26 cellular contexts compared by ENCODE assay signal in genomic region chr11:35787626-35788025, GRCh38.
A peak's percentile ranks its signal among the peaks of the same experiment; 100 is the strongest.
DNase-seq lines count a peak whose midpoint lies in the region; ATAC-seq, FAIRE-seq and TF ChIP-seq lines count a peak whose summit lies in the region.
"Had no signal": no experiment of that assay in that cellular context is flagged by ENCODE, and none has a peak within 500 bp of the region (broad histone marks: within the 10 kb centered on the region; RNA-seq: fewer than 3 reads in every experiment).

No MANE protein-coding gene starts in this region.

- H3K9ac ChIP-seq in astrocyte (ENCODE audit: low read length) = no peak overlapping the region

- H3K9me3 Mint-ChIP-seq in HFFc6 (no peaks in the 10 kb centered on the region), astrocyte (ENCODE audit: unreplicated experiment) (no peaks in the 10 kb centered on the region)
- H3K9me3 Mint-ChIP-seq in activated CD8-positive, alpha-beta memory T cell treated with anti-CD3 and anti-CD28 coated beads, Interleukin-2, amount 10 ng/mL, durations not matched to agents 7 days and 5 days (ENCODE audit: low read depth) = no peaks in the 10 kb centered on the region
- H3K9me3 Mint-ChIP-seq in T-helper 2 cell treated with Interferon-gamma antibody and Interleukin-4, amounts not matched to agents 5 μg/mL and 100 μg/mL, for 36 hours = no peaks in the 10 kb centered on the region
- H3K9me3 Mint-ChIP-seq: activated naive CD4-positive, alpha-beta T cell treated with anti-CD3 and anti-CD28 coated beads, Interleukin-2, amount 50 U/mL, for 72 hours; CD8-positive, alpha-beta memory T cell; natural killer cell had no signal

- H3K36me3 ChIP-seq in astrocyte (ENCODE audit: insufficient read depth, low read length) (no peaks in the 10 kb centered on the region), suprapubic skin (no peaks in the 10 kb centered on the region)
- H3K36me3 ChIP-seq: transverse colon had no signal

- H3K4me2 ChIP-seq in astrocyte (ENCODE audit: low read length) = no peak overlapping the region

- H3K79me2 ChIP-seq in astrocyte (ENCODE audit: insufficient read depth, low read length) = peaks cover 17% of the 10 kb centered on the region

- no peak for TF ChIP-seq EP300 in suprapubic skin (IDR thresholded peaks at IDR 0.05)

- TF ChIP-seq CTCF in HFFc6 (IDR thresholded peaks at IDR 0.05) (no peak), astrocyte (IDR thresholded peaks at IDR 0.05; ENCODE audit: insufficient read depth, low read depth, low read length) (no peak), suprapubic skin (IDR thresholded peaks at IDR 0.05) (no peak)

- H3K27me3 ChIP-seq in astrocyte (ENCODE audit: insufficient read depth, low read length) (no peaks in the 10 kb centered on the region), suprapubic skin (no peaks in the 10 kb centered on the region)
- H3K27me3 ChIP-seq: body of pancreas, transverse colon had no signal

- TF ChIP-seq POLR2A in suprapubic skin (IDR thresholded peaks at IDR 0.05) = no peak

- H3K36me3 Mint-ChIP-seq in HFFc6 (ENCODE audit: low read depth) (peaks cover 10% of the 10 kb centered on the region), astrocyte (ENCODE audit: low read depth, unreplicated experiment) (peaks cover 5% of the 10 kb centered on the region)
- peaks cover 1% of the 10 kb centered on the region for H3K36me3 Mint-ChIP-seq in activated CD8-positive, alpha-beta memory T cell treated with anti-CD3 and anti-CD28 coated beads, Interleukin-2, amount 10 ng/mL, durations not matched to agents 7 days and 5 days
- no peaks in the 10 kb centered on the region for H3K36me3 Mint-ChIP-seq in T-helper 2 cell treated with Interferon-gamma antibody and Interleukin-4, amounts not matched to agents 5 μg/mL and 100 μg/mL, for 36 hours (ENCODE audit: low read depth)
- H3K36me3 Mint-ChIP-seq: natural killer cell had no signal

- H2AFZ ChIP-seq in astrocyte (ENCODE audit: low read depth, low read length) = no peak overlapping the region

- H3K4me3 Mint-ChIP-seq in HFFc6 = peak overlapping the region; percentile 4; the same call in 1 of the 2 replicates
- no peak overlapping the region for H3K4me3 Mint-ChIP-seq in astrocyte (ENCODE audit: unreplicated experiment)
- no peak overlapping the region for H3K4me3 Mint-ChIP-seq in activated CD8-positive, alpha-beta memory T cell treated with anti-CD3 and anti-CD28 coated beads, Interleukin-2, amount 10 ng/mL, durations not matched to agents 7 days and 5 days
- H3K4me3 Mint-ChIP-seq in T-helper 2 cell treated with Interferon-gamma antibody and Interleukin-4, amounts not matched to agents 5 μg/mL and 100 μg/mL, for 36 hours = no peak overlapping the region
- H3K4me3 Mint-ChIP-seq: CD8-positive, alpha-beta memory T cell; natural killer cell had no signal

- DNase-seq in HFFc6 = peak; percentile 11
- no peak for DNase-seq in astrocyte (ENCODE audit: low read depth)
- peak; percentile 87 for DNase-seq in kidney tubule cell (ENCODE audit: low spot score)
- DNase-seq in pons (ENCODE audit: low spot score) = peak; percentile 78
- no peak for DNase-seq in activated CD8-positive, alpha-beta memory T cell treated with anti-CD3 and anti-CD28 coated beads, Interleukin-2, amount 10 ng/mL, durations not matched to agents 7 days and 5 days
- DNase-seq in suprapubic skin (ENCODE audit: low spot score in 2 of 2) = no peak
- no peak for DNase-seq in T-helper 2 cell treated with Interferon-gamma antibody and Interleukin-4, amounts not matched to agents 5 μg/mL and 100 μg/mL, for 36 hours (ENCODE audit: low spot score)
- DNase-seq: activated CD4-positive, alpha-beta T cell treated with anti-CD3 and anti-CD28 coated beads for 4 hours; body of pancreas; CD8-positive, alpha-beta memory T cell; hippocampal formation; Karpas-422; natural killer cell; NCI-H2029 treated with DMSO at 0.1 percent for 48 hours; NCI-H510A treated with DMSO at 0.1 percent for 48 hours; stimulated activated CD4-positive, alpha-beta T cell treated with anti-CD3 and anti-CD28 coated beads, Interleukin-2, amount 100 ng/mL, for 48 hours; stimulated activated naive CD8-positive, alpha-beta T cell treated with anti-CD3 and anti-CD28 coated beads, Interleukin-15, Interleukin-2, amounts not matched to agents 100 U/mL and 50 U/mL, for 24 hours; transverse colon had no signal

- 91% methylated on average over 1 of the region's 1 CpG for WGBS in suprapubic skin

- H3K4me3 ChIP-seq in astrocyte (ENCODE audit: insufficient read depth, low read depth, low read length) (no peak overlapping the region), suprapubic skin (no peak overlapping the region)
- H3K4me3 ChIP-seq: body of pancreas, coronary artery, skin epidermis, transverse colon had no signal

- H3K4me1 ChIP-seq in astrocyte (ENCODE audit: insufficient read depth, low read length) (peaks cover 16% of the 10 kb centered on the region), suprapubic skin (peaks cover 17% of the 10 kb centered on the region)
- H3K4me1 ChIP-seq: transverse colon had no signal

- no peaks in the 10 kb centered on the region for H3K27me3 Mint-ChIP-seq in HFFc6 (ENCODE audit: insufficient read depth)
- no peaks in the 10 kb centered on the region for H3K27me3 Mint-ChIP-seq in astrocyte (ENCODE audit: low read depth, unreplicated experiment)
- H3K27me3 Mint-ChIP-seq in activated CD8-positive, alpha-beta memory T cell treated with anti-CD3 and anti-CD28 coated beads, Interleukin-2, amount 10 ng/mL, durations not matched to agents 7 days and 5 days = no peaks in the 10 kb centered on the region
- H3K27me3 Mint-ChIP-seq in T-helper 2 cell treated with Interferon-gamma antibody and Interleukin-4, amounts not matched to agents 5 μg/mL and 100 μg/mL, for 36 hours (ENCODE audit: low read depth) = no peaks in the 10 kb centered on the region
- H3K27me3 Mint-ChIP-seq: CD8-positive, alpha-beta memory T cell had no signal

- H3K27ac ChIP-seq in astrocyte (ENCODE audit: low read depth, low read length) (no peak overlapping the region), suprapubic skin (no peak overlapping the region)
- H3K27ac ChIP-seq: body of pancreas, coronary artery, transverse colon had no signal

- H3K9me3 ChIP-seq in astrocyte (ENCODE audit: insufficient read depth, low read depth, low read length) = no peaks in the 10 kb centered on the region
- H3K9me3 ChIP-seq in suprapubic skin = no peaks in the 10 kb centered on the region
- H3K9me3 ChIP-seq: body of pancreas, transverse colon had no signal

- peak overlapping the region; percentile 80 for H3K27ac Mint-ChIP-seq in HFFc6
- H3K27ac Mint-ChIP-seq in astrocyte (ENCODE audit: unreplicated experiment) = peak overlapping the region; percentile 70
- no peak overlapping the region for H3K27ac Mint-ChIP-seq in activated CD8-positive, alpha-beta memory T cell treated with anti-CD3 and anti-CD28 coated beads, Interleukin-2, amount 10 ng/mL, durations not matched to agents 7 days and 5 days
- H3K27ac Mint-ChIP-seq in T-helper 2 cell treated with Interferon-gamma antibody and Interleukin-4, amounts not matched to agents 5 μg/mL and 100 μg/mL, for 36 hours = no peak overlapping the region
- H3K27ac Mint-ChIP-seq: activated naive CD4-positive, alpha-beta T cell treated with anti-CD3 and anti-CD28 coated beads, Interleukin-2, amount 50 U/mL, for 72 hours had no signal

- ATAC-seq in GM21737 (IDR thresholded peaks at IDR 0.05; ENCODE audit: unreplicated experiment) = no peak
- ATAC-seq in activated CD8-positive, alpha-beta memory T cell treated with anti-CD3 and anti-CD28 coated beads, Interleukin-2, amount 10 ng/mL, durations not matched to agents 7 days and 5 days = no peak
- ATAC-seq: activated naive CD4-positive, alpha-beta T cell treated with anti-CD3 and anti-CD28 coated beads, Interleukin-2, amount 50 U/mL, for 72 hours; body of pancreas; natural killer cell; stimulated activated naive CD8-positive, alpha-beta T cell treated with anti-CD3 and anti-CD28 coated beads, Interleukin-15, Interleukin-2, amounts not matched to agents 100 U/mL and 50 U/mL, for 24 hours had no signal

- H3K4me1 Mint-ChIP-seq in HFFc6 (ENCODE audit: low read depth) (peaks cover 62% of the 10 kb centered on the region), astrocyte (ENCODE audit: low read depth, unreplicated experiment) (peaks cover 46% of the 10 kb centered on the region)
- H3K4me1 Mint-ChIP-seq in activated CD8-positive, alpha-beta memory T cell treated with anti-CD3 and anti-CD28 coated beads, Interleukin-2, amount 10 ng/mL, durations not matched to agents 7 days and 5 days = peaks cover 20% of the 10 kb centered on the region
- H3K4me1 Mint-ChIP-seq in T-helper 2 cell treated with Interferon-gamma antibody and Interleukin-4, amounts not matched to agents 5 μg/mL and 100 μg/mL, for 36 hours (ENCODE audit: low read depth) = peaks cover 21% of the 10 kb centered on the region

- no peak for FAIRE-seq in astrocyte (lab: Jason Lieb, UNC)
- FAIRE-seq: GM12892, H1, HTR-8/SVneo, islet of Langerhans had no signal

- H4K20me1 ChIP-seq in astrocyte (ENCODE audit: insufficient read depth, low read length) = peaks cover 82% of the 10 kb centered on the region

- CTCF ChIA-PET in activated CD8-positive, alpha-beta memory T cell treated with anti-CD3 and anti-CD28 coated beads, Interleukin-2, amount 10 ng/mL, durations not matched to agents 7 days and 5 days (lab: Charles Lee) = no interaction called here

Comparison
In these comparisons a context has a peak if more than half of its experiments do, and no peak if none do; other contexts are left out.
1. DNase-seq: peak in HFFc6 (single experiment), kidney tubule cell (single experiment) and pons (single experiment); none in astrocyte (single experiment), activated CD8-positive, alpha-beta memory T cell treated with anti-CD3 and anti-CD28 coated beads, Interleukin-2, amount 10 ng/mL, durations not matched to agents 7 days and 5 days (single experiment), suprapubic skin (0 of 2) and T-helper 2 cell treated with Interferon-gamma antibody and Interleukin-4, amounts not matched to agents 5 μg/mL and 100 μg/mL, for 36 hours (single experiment).
2. H3K27ac Mint-ChIP-seq: peak in HFFc6 (single experiment) and astrocyte (single experiment); none in activated CD8-positive, alpha-beta memory T cell treated with anti-CD3 and anti-CD28 coated beads, Interleukin-2, amount 10 ng/mL, durations not matched to agents 7 days and 5 days (single experiment) and T-helper 2 cell treated with Interferon-gamma antibody and Interleukin-4, amounts not matched to agents 5 μg/mL and 100 μg/mL, for 36 hours (single experiment).